Comparison of ENCODE assay signal across 23 cellular contexts in genomic region chr14:23621204-23621931, GRCh38. TPM values are rescaled to one million over a fixed set of nuclear protein-coding genes. Genes with fewer than 3 reads are reported as not detected.
"Had no signal": no experiment of that assay in that cellular context is flagged by ENCODE, and none has a peak within 500 bp of the region (broad histone marks: within the 10 kb centered on the region; RNA-seq: fewer than 3 reads in every experiment).

No MANE protein-coding gene starts in this region.

- H3K4me1 ChIP-seq: suprapubic skin, thyroid gland, uterus had no signal

- FAIRE-seq: frontal cortex had no signal

- H3K27ac Mint-ChIP-seq: naive thymus-derived CD8-positive, alpha-beta T cell; type B pancreatic cell had no signal

- H3K36me3 Mint-ChIP-seq: type B pancreatic cell had no signal

- DNase-seq: cortex of kidney; dorsolateral prefrontal cortex; effector CD8-positive, alpha-beta T cell; islet precursor cell; left ventricle myocardium superior; mammary epithelial cell; naive thymus-derived CD8-positive, alpha-beta T cell; posterior cingulate gyrus; stimulated activated CD4-positive, alpha-beta T cell treated with anti-CD3 and anti-CD28 coated beads, Interleukin-2, amount 100 ng/mL, for 48 hours; stimulated activated naive CD4-positive, alpha-beta T cell treated with Interleukin-2 at 50 U/mL for 16 hours; thyroid gland; uterus had no signal

- H3K27ac ChIP-seq: dorsolateral prefrontal cortex, neutrophil, suprapubic skin, thyroid gland, uterus had no signal

- H3K9me3 Mint-ChIP-seq: type B pancreatic cell had no signal

- H3K4me3 ChIP-seq: dorsolateral prefrontal cortex, smooth muscle cell, suprapubic skin, thyroid gland, uterus had no signal

- H3K27me3 ChIP-seq: dorsolateral prefrontal cortex, neutrophil, thyroid gland, uterus had no signal

- H3K36me3 ChIP-seq: neutrophil, suprapubic skin, thyroid gland, uterus had no signal

- H3K4me3 Mint-ChIP-seq: naive thymus-derived CD8-positive, alpha-beta T cell; type B pancreatic cell had no signal

- H3K9me3 ChIP-seq: neutrophil, suprapubic skin, thyroid gland, uterus had no signal

- H3K4me2 ChIP-seq: smooth muscle cell had no signal

- ATAC-seq: left ventricle myocardium superior; naive thymus-derived CD8-positive, alpha-beta T cell had no signal

RNA-seq across cellular contexts. Expression of gene DHRS2, which starts 14.8 kb away (rescaled TPM):
- total RNA-seq: chondrocyte; fibroblast of lung; left ventricle myocardium superior; mesenteric fat pad; mononuclear cell; naive thymus-derived CD8-positive, alpha-beta T cell; thyroid gland had no signal
- polyA plus RNA-seq: naive thymus-derived CD8-positive, alpha-beta T cell had no signal

RNA-seq across cellular contexts. Expression of gene JPH4, which starts 42.8 kb away (rescaled TPM):
- total RNA-seq: fibroblast of lung; mononuclear cell; naive thymus-derived CD8-positive, alpha-beta T cell; osteoblast; pulmonary artery endothelial cell had no signal
- polyA plus RNA-seq: fibroblast of lung, smooth muscle cell had no signal
